18 cellular contexts compared by ENCODE assay signal in the genomic region with DNA sequence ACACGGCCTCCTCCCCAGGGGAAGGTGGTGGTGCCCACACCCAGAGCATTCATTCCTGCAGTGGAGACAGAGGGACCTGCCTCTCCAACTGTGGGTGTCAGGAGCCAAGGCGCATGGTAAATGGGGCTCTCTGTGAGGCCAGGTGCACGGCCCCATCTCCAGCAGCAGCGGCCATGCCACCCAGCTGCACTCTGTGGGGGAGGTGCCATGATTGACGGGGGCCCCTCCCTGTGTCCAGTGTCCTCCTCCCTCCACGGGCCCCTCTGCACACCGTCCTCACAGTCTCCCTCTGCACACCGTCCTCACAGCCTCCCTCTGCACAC.
DNase-seq lines count a peak whose midpoint lies in the region; ATAC-seq and TF ChIP-seq lines count a peak whose summit lies in the region.
"Had no signal": no experiment of that assay in that cellular context is flagged by ENCODE, and none has a peak within 500 bp of the region (broad histone marks: within the 10 kb centered on the region; RNA-seq: fewer than 3 reads in every experiment).

No MANE protein-coding gene starts in this region.

- no peak overlapping the region for H3K4me3 Mint-ChIP-seq in stimulated activated naive CD8-positive, alpha-beta T cell treated with anti-CD3 and anti-CD28 coated beads, Interleukin-15, amount 100 ng/mL, for 72 hours
- H3K4me3 Mint-ChIP-seq: CD4-positive, alpha-beta T cell; HFFc6 had no signal

- no peaks in the 10 kb centered on the region for H3K9me3 Mint-ChIP-seq in stimulated activated naive CD8-positive, alpha-beta T cell treated with anti-CD3 and anti-CD28 coated beads, Interleukin-15, amount 100 ng/mL, for 72 hours
- H3K9me3 Mint-ChIP-seq: CD4-positive, alpha-beta T cell; HFFc6 had no signal

- H2AK5ac ChIP-seq in neuronal stem cell (ENCODE audit: low read depth, low read length) = no peak overlapping the region

- H3K4me1 Mint-ChIP-seq in stimulated activated naive CD8-positive, alpha-beta T cell treated with anti-CD3 and anti-CD28 coated beads, Interleukin-15, amount 100 ng/mL, for 72 hours = peaks cover 4% of the 10 kb centered on the region

- H2BK120ac ChIP-seq in neuronal stem cell (ENCODE audit: low read depth, low read length) = no peak overlapping the region

- peak overlapping the region; percentile 73 for H3K18ac ChIP-seq in neuronal stem cell (ENCODE audit: low read length)

- H2BK5ac ChIP-seq in neuronal stem cell (ENCODE audit: low read length) = no peak overlapping the region

- DNase-seq in left cardiac atrium = peak; percentile 9
- DNase-seq in right atrium auricular region (ENCODE audit: low spot score) = no peak
- no peak for DNase-seq in stimulated activated naive CD8-positive, alpha-beta T cell treated with anti-CD3 and anti-CD28 coated beads, Interleukin-15, amount 100 ng/mL, for 72 hours
- DNase-seq in stimulated activated naive CD8-positive, alpha-beta T cell treated with anti-CD3 and anti-CD28 coated beads, Interleukin-15, Interleukin-2, amounts not matched to agents 100 U/mL and 50 U/mL, for 24 hours = no peak
- DNase-seq in neuronal stem cell (ENCODE audit: low spot score) = no peak
- DNase-seq in NCI-H2171 treated with DMSO at 0.1 percent for 48 hours (lab: John Stamatoyannopoulos, UW) = no peak
- no peak for DNase-seq in SW480 (ENCODE audit: low spot score)
- no peak for DNase-seq in esophagus muscularis mucosa (ENCODE audit: extremely low spot score)
- DNase-seq: AML-193; CD4-positive, alpha-beta T cell; GM23248; HCEC 1CT; HFFc6 had no signal

- no peaks in the 10 kb centered on the region for H3K9me3 ChIP-seq in right atrium auricular region
- no peaks in the 10 kb centered on the region for H3K9me3 ChIP-seq in neuronal stem cell (replicated peaks in 1 of 2; ENCODE audit: control insufficient read depth in 2 of 2, insufficient read depth in 1 of 2, low read depth in 1 of 2, low read length in 2 of 2)
- no peaks in the 10 kb centered on the region for H3K9me3 ChIP-seq in esophagus muscularis mucosa
- H3K9me3 ChIP-seq: A549, Caco-2 had no signal

- H3K4me2 ChIP-seq in neuronal stem cell (ENCODE audit: insufficient read depth, low read length, poor library complexity, severe bottlenecking) = no peak overlapping the region
- H3K4me2 ChIP-seq: A549 had no signal

- no peak for ATAC-seq in left cardiac atrium
- ATAC-seq in stimulated activated naive CD8-positive, alpha-beta T cell treated with anti-CD3 and anti-CD28 coated beads, Interleukin-15, amount 100 ng/mL, for 72 hours = peak; percentile 18
- no peak for ATAC-seq in stimulated activated naive CD8-positive, alpha-beta T cell treated with anti-CD3 and anti-CD28 coated beads, Interleukin-15, Interleukin-2, amounts not matched to agents 100 U/mL and 50 U/mL, for 24 hours
- ATAC-seq: A549 had no signal

- peak overlapping the region; percentile 27 for H3K14ac ChIP-seq in neuronal stem cell (ENCODE audit: low read length)

- no peak overlapping the region for H2BK15ac ChIP-seq in neuronal stem cell (ENCODE audit: low read length)

- no peak overlapping the region for H3K4me3 ChIP-seq in right atrium auricular region
- no peak overlapping the region for H3K4me3 ChIP-seq in neuronal stem cell (ENCODE audit: low read length in 2 of 2)
- no peak overlapping the region for H3K4me3 ChIP-seq in esophagus muscularis mucosa
- H3K4me3 ChIP-seq: A549, GM23248 had no signal

- no peak overlapping the region for H3K4ac ChIP-seq in neuronal stem cell (ENCODE audit: low read length)

- no peak overlapping the region for H3K27ac Mint-ChIP-seq in stimulated activated naive CD8-positive, alpha-beta T cell treated with anti-CD3 and anti-CD28 coated beads, Interleukin-15, amount 100 ng/mL, for 72 hours
- H3K27ac Mint-ChIP-seq: CD4-positive, alpha-beta T cell; HFFc6 had no signal

- peak overlapping the region; percentile 67 for H3K23ac ChIP-seq in neuronal stem cell (ENCODE audit: low read depth, low read length, poor library complexity)

- peak overlapping the region; percentile 76 for H4K8ac ChIP-seq in neuronal stem cell (ENCODE audit: low read depth, low read length)

- TF ChIP-seq POLR2A in esophagus muscularis mucosa (IDR thresholded peaks at IDR 0.05; ENCODE audit: low read depth) = no peak

- H2BK12ac ChIP-seq in neuronal stem cell (ENCODE audit: low read length) = no peak overlapping the region

- no peaks in the 10 kb centered on the region for H3K79me1 ChIP-seq in neuronal stem cell (ENCODE audit: low read depth, low read length)

- H4K91ac ChIP-seq in neuronal stem cell (ENCODE audit: low read depth, low read length, poor library complexity) = no peak overlapping the region

- no CpG with 5 or more reads among the region's 8 CpGs for WGBS in neuronal stem cell (ENCODE audit: extremely low coverage in 2 of 2, insufficient read length in 2 of 2, insufficient replicate concordance in 1 of 2), 2 donors
- 87% methylated on average over 8 of the region's 8 CpGs for WGBS in esophagus muscularis mucosa

- TF ChIP-seq EP300 in esophagus muscularis mucosa (IDR thresholded peaks at IDR 0.05) = no peak

- no peak overlapping the region for H3K9ac ChIP-seq in neuronal stem cell (ENCODE audit: low read depth, low read length, poor library complexity)
- H3K9ac ChIP-seq: GM23248 had no signal

- H3K4me1 ChIP-seq in right atrium auricular region (peaks cover 0 to 18% of the 10 kb centered on the region in 2 donors), neuronal stem cell (ENCODE audit: control insufficient read depth in 2 of 2, insufficient read depth in 1 of 2, low read depth in 1 of 2, low read length in 2 of 2) (peaks cover 0 to 12% of the 10 kb centered on the region in 2 donors), esophagus muscularis mucosa (peaks cover 8 to 23% (median 21%) of the 10 kb centered on the region in 4 donors)
- H3K4me1 ChIP-seq: A549, Caco-2 had no signal

- H3K36me3 ChIP-seq in right atrium auricular region = no peaks in the 10 kb centered on the region
- H3K36me3 ChIP-seq in neuronal stem cell (replicated peaks in 1 of 2; ENCODE audit: control insufficient read depth in 2 of 2, insufficient read depth in 2 of 2, low read length in 2 of 2) = no peaks in the 10 kb centered on the region
- H3K36me3 ChIP-seq in esophagus muscularis mucosa = no peaks in the 10 kb centered on the region

- TF ChIP-seq CTCF in right atrium auricular region (IDR thresholded peaks at IDR 0.05) (no peak), esophagus muscularis mucosa (IDR thresholded peaks at IDR 0.05) (no peak)

- no peak overlapping the region for H2AFZ ChIP-seq in neuronal stem cell (ENCODE audit: low read length)
- H2AFZ ChIP-seq: GM23248 had no signal

- H3K27me3 Mint-ChIP-seq in stimulated activated naive CD8-positive, alpha-beta T cell treated with anti-CD3 and anti-CD28 coated beads, Interleukin-15, amount 100 ng/mL, for 72 hours = no peaks in the 10 kb centered on the region
- H3K27me3 Mint-ChIP-seq: CD4-positive, alpha-beta T cell had no signal

- intact Hi-C loops in left cardiac atrium (cut with DNase I) (no loop called here), esophagus muscularis mucosa (cut with DNase I) (no loop called here)

- H3K27ac ChIP-seq in right atrium auricular region (no peak overlapping the region), neuronal stem cell (replicated peaks; ENCODE audit: low read length) (no peak overlapping the region), esophagus muscularis mucosa (replicated peaks in 1 of 4) (no peak overlapping the region)
- H3K27ac ChIP-seq: 22Rv1, A549, C4-2B, GM23248, HL-60 had no signal

- H3K27me3 ChIP-seq in right atrium auricular region (no peaks in the 10 kb centered on the region), neuronal stem cell (ENCODE audit: control insufficient read depth in 3 of 3, insufficient read depth in 3 of 3, low read depth in 1 of 3, low read length in 3 of 3) (peaks cover 0 to 27% (median 0%) of the 10 kb centered on the region in 3 experiments), esophagus muscularis mucosa (no peaks in the 10 kb centered on the region)
